22 cellular contexts compared by ENCODE assay signal in genomic region chr20:19256085-19256484, GRCh38. TPM values are rescaled to one million over a fixed set of nuclear protein-coding genes. Genes with fewer than 3 reads are reported as not detected.
A peak's percentile ranks its signal among the peaks of the same experiment; 100 is the strongest.
DNase-seq lines count a peak whose midpoint lies in the region; ATAC-seq, FAIRE-seq and TF ChIP-seq lines count a peak whose summit lies in the region.
"Had no signal": no experiment of that assay in that cellular context is flagged by ENCODE, and none has a peak within 500 bp of the region (broad histone marks: within the 10 kb centered on the region; RNA-seq: fewer than 3 reads in every experiment).

No MANE protein-coding gene starts in this region.

- TF ChIP-seq CTCF in HFFc6 (IDR thresholded peaks at IDR 0.05) (no peak), epithelial cell of esophagus (IDR thresholded peaks at IDR 0.05; ENCODE audit: insufficient read depth, low read depth, low read length, missing control alignments) (no peak), natural killer cell (IDR thresholded peaks at IDR 0.05) (no peak)

- FAIRE-seq in islet of Langerhans (lab: Jason Lieb, UNC), result peak; percentile 72
- FAIRE-seq: GM12892, RCC 7860 had no signal

- ATAC-seq in HG03457 (IDR thresholded peaks at IDR 0.05; ENCODE audit: unreplicated experiment), result no peak
- no peak for ATAC-seq in GM21717 (IDR thresholded peaks at IDR 0.05; ENCODE audit: unreplicated experiment)
- no peak for ATAC-seq in natural killer cell

- H3K27ac Mint-ChIP-seq in HFFc6 (no peak overlapping the region), natural killer cell (no peak overlapping the region)
- H3K27ac Mint-ChIP-seq: IgD-negative memory B cell had no signal

- H3K4me3 Mint-ChIP-seq in HFFc6, result no peak overlapping the region
- no peak overlapping the region for H3K4me3 Mint-ChIP-seq in natural killer cell
- H3K4me3 Mint-ChIP-seq: IgD-negative memory B cell had no signal

- DNase-seq in AG08395 (ENCODE audit: low spot score) (peak; percentile 12), HFFc6 (peak; percentile 4), epithelial cell of esophagus (ENCODE audit: low read depth) (peak; percentile 32), NCI-H1092 treated with DMSO at 0.1 percent for 48 hours (lab: John Stamatoyannopoulos, UW) (no peak), natural killer cell (no peak)
- DNase-seq: DND-41, H7, Kasumi-1, NCI-H1417, NCI-H187 treated with DMSO at 0.1 percent for 48 hours, NCI-H446, NCI-H69, SHP77 treated with DMSO at 0.1 percent for 48 hours had no signal

- intact Hi-C loops in natural killer cell (cut with micrococcal nuclease), result no loop called here

- H3K4me1 Mint-ChIP-seq in HFFc6 (ENCODE audit: low read depth), result no peaks in the 10 kb centered on the region; the same call in 1 of the 2 replicates
- H3K4me1 Mint-ChIP-seq in natural killer cell, result peaks cover 0 to 6% of the 10 kb centered on the region in 2 donors

- H3K36me3 Mint-ChIP-seq in HFFc6 (ENCODE audit: low read depth), result no peaks in the 10 kb centered on the region
- no peaks in the 10 kb centered on the region for H3K36me3 Mint-ChIP-seq in natural killer cell
- H3K36me3 Mint-ChIP-seq: IgD-negative memory B cell had no signal

- H3K4me3 ChIP-seq in epithelial cell of esophagus (ENCODE audit: low read length), result no peak overlapping the region
- H3K4me3 ChIP-seq: BLaER1 treated with 17β-estradiol and CSF1 and Interleukin-3, amounts not matched to agents 10 nM and 100 nM had no signal

- H3K9me3 Mint-ChIP-seq in HFFc6, result peaks cover 36% of the 10 kb centered on the region
- H3K9me3 Mint-ChIP-seq in natural killer cell, result no peaks in the 10 kb centered on the region
- H3K9me3 Mint-ChIP-seq: IgD-negative memory B cell had no signal

- H3K27me3 Mint-ChIP-seq in HFFc6 (ENCODE audit: insufficient read depth) (no peaks in the 10 kb centered on the region; the same call in 1 of the 2 replicates), natural killer cell (ENCODE audit: low read depth in 2 of 2) (peaks cover 0 to 2% of the 10 kb centered on the region in 2 donors)

RNA-seq across cellular contexts. Expression of gene SLC24A3, which starts 43.6 kb away (rescaled TPM):
- total RNA-seq in HFFc6 (2021; fragmentation: NEBNext Ultra II Directional; extraction: Animal tissue kit (Norgen Biotek cat#: 25700)), result not detected
- total RNA-seq in natural killer cell, result 1 to 10 TPM in 1 of 3 donors, under 1 TPM in 2; 0.09 to 5.5 (median 0.99) TPM
- total RNA-seq: A172, HT1080 had no signal

Comparison
In these comparisons a context has a peak if more than half of its experiments do, and no peak if none do; other contexts are left out.
1. DNase-seq: peak in AG08395 (single experiment), HFFc6 (single experiment) and epithelial cell of esophagus (single experiment); none in NCI-H1092 treated with DMSO at 0.1 percent for 48 hours (single experiment) and natural killer cell (single experiment).